Comparison of ENCODE assay signal across 8 cellular contexts in the genomic region with DNA sequence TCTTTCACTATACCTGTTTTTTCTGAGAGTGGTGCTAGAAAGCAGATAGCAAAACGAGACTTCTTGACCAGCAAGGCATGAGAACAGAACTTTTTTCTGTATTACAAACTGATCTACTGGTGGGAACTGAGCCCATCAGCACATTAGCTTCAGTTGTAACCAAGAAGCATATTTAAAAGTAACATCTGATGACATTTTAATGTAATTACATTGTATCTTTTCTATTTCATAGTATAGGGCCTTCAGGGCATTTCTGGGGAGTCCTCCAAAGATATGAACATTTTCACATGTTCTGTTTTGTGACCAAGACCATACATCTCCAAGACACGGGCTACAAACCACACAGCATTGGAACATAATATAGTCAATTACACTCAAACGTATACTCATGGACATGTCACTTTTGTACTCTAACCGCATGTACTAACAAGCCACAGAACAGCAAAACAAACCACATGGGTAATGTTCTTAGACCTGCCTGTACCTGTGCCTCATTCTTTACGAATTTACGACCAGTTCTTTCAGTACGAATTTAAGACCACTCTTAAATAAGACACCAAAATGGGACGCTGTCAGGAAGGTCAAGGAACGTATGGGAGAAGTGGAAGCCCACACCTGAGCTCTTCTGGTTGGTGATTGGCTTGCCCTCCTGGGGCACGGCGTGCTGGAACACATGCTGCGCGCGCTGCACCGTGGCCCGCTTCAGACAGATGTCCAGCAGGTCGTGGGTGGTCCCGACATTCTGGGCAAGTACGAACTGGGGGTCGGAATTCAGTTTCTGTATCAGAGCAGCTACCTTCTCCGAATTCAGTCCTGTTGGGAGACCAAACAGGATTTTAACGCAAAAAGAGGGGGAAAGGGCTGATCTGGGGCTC. TPM values are rescaled to one million over a fixed set of nuclear protein-coding genes. Genes with fewer than 3 reads are reported as not detected.
DNase-seq lines count a peak whose midpoint lies in the region; ATAC-seq and TF ChIP-seq lines count a peak whose summit lies in the region.

No MANE protein-coding gene starts in this region.

- CTCF ChIA-PET in mammary epithelial cell (lab: Charles Lee; ENCODE audit: low non-redundant PET) = no interaction called here

- no peak overlapping the region for H3K27ac ChIP-seq in mammary epithelial cell (ENCODE audit: insufficient read depth, low read depth, low read length)

- peaks cover 12% of the 10 kb centered on the region for H3K4me1 Mint-ChIP-seq in T-helper 2 cell treated with Interferon-gamma antibody and Interleukin-4, amounts not matched to agents 5 μg/mL and 100 μg/mL, for 36 hours (ENCODE audit: low read depth)

- H3K9ac ChIP-seq in mammary epithelial cell (ENCODE audit: insufficient read depth, low read length) = no peak overlapping the region

- dilution Hi-C loops in mammary epithelial cell (cut with HindIII; ENCODE audit: low sequenced_read_pairs) = no loop called here

- TF ChIP-seq CTCF in mammary epithelial cell (conservative IDR thresholded peaks at IDR 0.05 in 1 of 2, IDR thresholded peaks at IDR 0.05 in 1 of 2; ENCODE audit: extremely low read depth in 1 of 2, insufficient read depth in 1 of 2, low read depth in 1 of 2, low read length in 2 of 2) = no peak

- BruUV-seq in mammary epithelial cell (replicated peaks; lab: Mats Ljungman, UMichigan) = TSS peak; percentile 21

- peak overlapping the region; percentile 65 to 67 (median 65) for H3K4me3 ChIP-seq in mammary epithelial cell (replicated peaks in 1 of 3; ENCODE audit: insufficient read depth in 1 of 3, low read depth in 2 of 3, low read length in 3 of 3)

- in situ Hi-C loops in mammary epithelial cell (cut with MboI; ENCODE audit: low sequenced_read_pairs in 2 of 2) = no loop called here

- no peaks in the 10 kb centered on the region for H3K9me3 Mint-ChIP-seq in T-helper 2 cell treated with Interferon-gamma antibody and Interleukin-4, amounts not matched to agents 5 μg/mL and 100 μg/mL, for 36 hours

- DNase-seq in Ammon's horn (ENCODE audit: low spot score) (peak; percentile 11), HuH-7.5 (ENCODE audit: low spot score) (peak; percentile 55), mammary epithelial cell (peak; percentile 85), kidney tubule cell (ENCODE audit: low spot score) (peak; percentile 56), NCI-H1436 treated with DMSO at 0.1 percent for 48 hours (lab: John Stamatoyannopoulos, UW) (no peak)
- DNase-seq in T-helper 2 cell treated with Interferon-gamma antibody and Interleukin-4, amounts not matched to agents 5 μg/mL and 100 μg/mL, for 36 hours (ENCODE audit: low spot score) = peak; percentile 36
- DNase-seq in stimulated activated CD4-positive, alpha-beta T cell treated with anti-CD3 and anti-CD28 coated beads, Interleukin-4, amount 100 ng/mL, for 1 hour = peak; percentile 31

- peaks cover 19% of the 10 kb centered on the region for H3K36me3 Mint-ChIP-seq in T-helper 2 cell treated with Interferon-gamma antibody and Interleukin-4, amounts not matched to agents 5 μg/mL and 100 μg/mL, for 36 hours (ENCODE audit: low read depth)

- H3K36me3 ChIP-seq in mammary epithelial cell (ENCODE audit: insufficient read depth, low read length) = no peaks in the 10 kb centered on the region

- H2AFZ ChIP-seq in mammary epithelial cell (ENCODE audit: low read depth, low read length) = peak overlapping the region; percentile 74

- no peaks in the 10 kb centered on the region for H3K79me2 ChIP-seq in mammary epithelial cell (ENCODE audit: insufficient read depth, low read length)

- H3K4me1 ChIP-seq in mammary epithelial cell (ENCODE audit: insufficient read depth, low read length) = peaks cover 12% of the 10 kb centered on the region

- intact Hi-C loops in mammary epithelial cell (cut with micrococcal nuclease) = no loop called here

- H3K4me2 ChIP-seq in mammary epithelial cell (ENCODE audit: insufficient read depth, low read depth, low read length) = peak overlapping the region; percentile 74

- no peaks in the 10 kb centered on the region for H3K9me3 ChIP-seq in mammary epithelial cell (replicated peaks; ENCODE audit: insufficient read depth, low read length)

- peak overlapping the region; percentile 81 for H3K27ac Mint-ChIP-seq in T-helper 2 cell treated with Interferon-gamma antibody and Interleukin-4, amounts not matched to agents 5 μg/mL and 100 μg/mL, for 36 hours

- ATAC-seq in GM19023 (IDR thresholded peaks at IDR 0.05; ENCODE audit: unreplicated experiment) = peak; percentile 44

- H3K27me3 ChIP-seq in mammary epithelial cell (ENCODE audit: insufficient read depth, low read length) = peaks cover 74% of the 10 kb centered on the region

- H3K27me3 Mint-ChIP-seq in T-helper 2 cell treated with Interferon-gamma antibody and Interleukin-4, amounts not matched to agents 5 μg/mL and 100 μg/mL, for 36 hours (ENCODE audit: low read depth) = no peaks in the 10 kb centered on the region

- H4K20me1 ChIP-seq in mammary epithelial cell (ENCODE audit: insufficient read depth, low read length) = peaks cover 8% of the 10 kb centered on the region

- peak overlapping the region; percentile 95 for H3K4me3 Mint-ChIP-seq in T-helper 2 cell treated with Interferon-gamma antibody and Interleukin-4, amounts not matched to agents 5 μg/mL and 100 μg/mL, for 36 hours

- WGBS in mammary epithelial cell (ENCODE audit: low coverage, missing lambda C conversion rate) = 10% methylated on average over 21 of the region's 22 CpGs

RNA-seq across cellular contexts. Expression of a gene that starts 0.8 kb away (rescaled TPM):
- 1 to 10 TPM; 1.0 to 5.8 TPM for total RNA-seq in mammary epithelial cell
- polyA plus RNA-seq in mammary epithelial cell = 1.4 TPM
- polyA minus RNA-seq in mammary epithelial cell = 1.2 TPM

RNA-seq across cellular contexts. Expression of a gene that starts 42.9 kb away (rescaled TPM):
- total RNA-seq in mammary epithelial cell = not detected
- polyA plus RNA-seq in mammary epithelial cell = not detected
- not detected for polyA minus RNA-seq in mammary epithelial cell

RNA-seq across cellular contexts. Expression of a gene that starts 55.4 kb away (rescaled TPM):
- not detected for total RNA-seq in mammary epithelial cell
- polyA plus RNA-seq in mammary epithelial cell = not detected
- polyA minus RNA-seq in mammary epithelial cell = not detected
